ENCODE assay signal across 18 cellular contexts in the genomic region with DNA sequence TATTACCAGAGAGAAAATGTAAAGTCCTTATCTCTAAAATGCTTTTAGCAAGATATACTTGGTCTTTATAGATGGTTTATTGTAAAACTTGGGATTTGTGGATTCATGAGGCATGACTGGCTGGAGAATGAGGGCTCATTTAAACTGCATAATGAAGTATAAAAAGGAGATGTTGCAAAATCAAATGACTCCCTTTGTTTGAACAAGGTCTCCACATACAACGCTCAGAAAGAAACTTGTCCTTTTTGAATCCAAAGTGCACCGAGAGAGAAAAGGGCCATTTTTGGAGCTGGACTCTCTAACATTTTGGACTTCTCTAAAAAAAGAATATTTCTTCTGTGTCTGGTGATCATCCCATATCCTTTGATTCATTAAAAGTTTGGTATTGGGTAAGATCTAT. TPM values are rescaled to one million over a fixed set of nuclear protein-coding genes. Genes with fewer than 3 reads are reported as not detected.
DNase-seq lines count a peak whose midpoint lies in the region; ATAC-seq, FAIRE-seq and TF ChIP-seq lines count a peak whose summit lies in the region.
"Had no signal": no experiment of that assay in that cellular context is flagged by ENCODE, and none has a peak within 500 bp of the region (broad histone marks: within the 10 kb centered on the region; RNA-seq: fewer than 3 reads in every experiment).

No MANE protein-coding gene starts in this region.

- TF ChIP-seq CTCF in kidney (IDR thresholded peaks at IDR 0.05; ENCODE audit: borderline replicate concordance, extremely low read depth, insufficient read depth): no peak
- no peak for TF ChIP-seq CTCF in HepG2 (CRISPR knock-in tag; IDR thresholded peaks at IDR 0.05)
- TF ChIP-seq CTCF in mucosa of descending colon (IDR thresholded peaks at IDR 0.05): no peak
- no peak for TF ChIP-seq CTCF in breast epithelium (IDR thresholded peaks at IDR 0.05)

- no peak for DNase-seq in kidney
- DNase-seq in HepG2 (ENCODE audit: low spot score): peak; percentile 55
- DNase-seq in mucosa of descending colon: no peak
- DNase-seq in NCI-H2227 treated with DMSO at 0.1 percent for 48 hours (lab: John Stamatoyannopoulos, UW): no peak
- DNase-seq in DMS53 (lab: John Stamatoyannopoulos, UW): no peak
- DNase-seq in breast epithelium (ENCODE audit: low spot score in 2 of 2): no peak
- DNase-seq: AML-193; Caco-2; CD4-positive, alpha-beta T cell; DMS153; DMS79 treated with DMSO at 0.1 percent for 48 hours; GF-D8; HCEC 1CT had no signal

- no peak overlapping the region for H3K4me3 ChIP-seq in kidney (ENCODE audit: low read length in 2 of 2)
- H3K4me3 ChIP-seq in HepG2 (replicated peaks in 1 of 3; ENCODE audit: insufficient read depth in 1 of 3, low read depth in 2 of 3, low read length in 3 of 3): no peak overlapping the region
- no peak overlapping the region for H3K4me3 ChIP-seq in mucosa of descending colon
- no peak overlapping the region for H3K4me3 ChIP-seq in breast epithelium
- H3K4me3 ChIP-seq: GM23338 had no signal

- CTCF ChIA-PET in HepG2 (lab: Yijun Ruan, JAX; ENCODE audit: low intra/inter-chr PET ratio, low total read pairs): no interaction called here

- H2AFZ ChIP-seq in HepG2 (ENCODE audit: low read length): no peak overlapping the region
- H2AFZ ChIP-seq: GM23338 had no signal

- TF ChIP-seq EP300 in HepG2 (IDR thresholded peaks at IDR 0.05; ENCODE audit: low read depth in 2 of 2, low read length in 2 of 2) (no peak), HepG2 (CRISPR knock-in tag; IDR thresholded peaks at IDR 0.05; ENCODE audit: borderline replicate concordance) (no peak)

- H4K20me1 ChIP-seq in HepG2 (ENCODE audit: insufficient read depth, low read length): 0 out of 2 replicates have a peak, but pooled peaks cover 6% of the 10 kb centered on the region

- H3K4me2 ChIP-seq in HepG2 (ENCODE audit: low read depth, low read length): no peak overlapping the region
- H3K4me2 ChIP-seq: GM23338 had no signal

- H3K27ac ChIP-seq in kidney (ENCODE audit: low read depth in 2 of 2, low read length in 2 of 2): no peak overlapping the region
- H3K27ac ChIP-seq in HepG2 (ENCODE audit: extremely low read length, insufficient read depth, low read length): peak overlapping the region; percentile 40
- no peak overlapping the region for H3K27ac ChIP-seq in breast epithelium
- H3K27ac ChIP-seq: C4-2B had no signal

- TF ChIP-seq RAD21 in HepG2 (CRISPR knock-in tag; IDR thresholded peaks at IDR 0.05): no peak

- H3K4me1 ChIP-seq in kidney (ENCODE audit: control insufficient read depth in 1 of 2, insufficient read depth in 1 of 2, low read depth in 1 of 2, low read length in 2 of 2) (no peaks in the 10 kb centered on the region), HepG2 (ENCODE audit: insufficient read depth, low read length) (peaks cover 55% of the 10 kb centered on the region), mucosa of descending colon (ENCODE audit: low read depth) (no peaks in the 10 kb centered on the region), breast epithelium (no peaks in the 10 kb centered on the region)
- H3K4me1 ChIP-seq: Caco-2 had no signal

- H3K79me2 ChIP-seq in HepG2 (ENCODE audit: insufficient read depth, low read length): no peaks in the 10 kb centered on the region

- no peaks in the 10 kb centered on the region for H3K36me3 ChIP-seq in kidney (ENCODE audit: control insufficient read depth in 1 of 2, insufficient read depth in 2 of 2, low read length in 2 of 2)
- H3K36me3 ChIP-seq in HepG2 (replicated peaks in 1 of 2; ENCODE audit: control insufficient read depth in 1 of 2, insufficient read depth in 2 of 2, low read length in 2 of 2): peaks cover 0 to 1% of the 10 kb centered on the region in 2 experiments; a peak in 2 of 5 replicates
- no peaks in the 10 kb centered on the region for H3K36me3 ChIP-seq in mucosa of descending colon (ENCODE audit: low read depth)
- no peaks in the 10 kb centered on the region for H3K36me3 ChIP-seq in breast epithelium

- H3K27me3 ChIP-seq in HepG2 (ENCODE audit: control insufficient read depth in 1 of 2, insufficient read depth in 2 of 2, low read length in 2 of 2): no peaks in the 10 kb centered on the region
- H3K27me3 ChIP-seq in breast epithelium: peaks cover 0 to 8% of the 10 kb centered on the region in 2 donors

- intact Hi-C loops in kidney (cut with DNase I): no loop called here
- intact Hi-C loops in HepG2 (cut with micrococcal nuclease; ENCODE audit: unreplicated experiment): no loop called here
- intact Hi-C loops in mucosa of descending colon (cut with DNase I, micrococcal nuclease): no loop called here
- intact Hi-C loops in breast epithelium (cut with DNase I; ENCODE audit: low total_unique reads): no loop called here

- TF ChIP-seq POLR2A in HepG2 (IDR thresholded peaks at IDR 0.05; ENCODE audit: insufficient read depth in 1 of 2, low read depth in 2 of 2, low read length in 2 of 2): no peak
- no peak for TF ChIP-seq POLR2A in breast epithelium (IDR thresholded peaks at IDR 0.05)

- H3K9ac ChIP-seq in kidney (ENCODE audit: low read length in 2 of 2): no peak overlapping the region
- H3K9ac ChIP-seq in HepG2 (ENCODE audit: insufficient read depth, low read depth, low read length): no peak overlapping the region

- POLR2A ChIA-PET in HepG2 (lab: Yijun Ruan, JAX): no interaction called here

- in situ Hi-C loops in HepG2 (cut with HindIII; ENCODE audit: extremely low pct_ligation_motif_present, low pct_unique_long_range_greater_than_20kb): no loop called here

- peak; percentile 19 for FAIRE-seq in kidney (lab: Jason Lieb, UNC)
- FAIRE-seq in HepG2 (lab: Jason Lieb, UNC): peak; percentile 58
- FAIRE-seq: D721Med, H54, HTR-8/SVneo had no signal

- peak; percentile 3; the same call in 2 of the 3 replicates for ATAC-seq in HepG2
- ATAC-seq in mucosa of descending colon: peak; percentile 34
- ATAC-seq: GM23338 had no signal

- no TSS peak for BruUV-seq in HepG2 (replicated peaks; lab: Mats Ljungman, UMichigan)

- WGBS in HepG2 (ENCODE audit: low lambda C conversion rate): 6% methylated on average over 2 of the region's 2 CpGs

- H3K9me3 ChIP-seq in kidney (ENCODE audit: control insufficient read depth in 1 of 2, low read length in 2 of 2): no peaks in the 10 kb centered on the region
- no peaks in the 10 kb centered on the region for H3K9me3 ChIP-seq in HepG2 (ENCODE audit: low read length)
- no peaks in the 10 kb centered on the region for H3K9me3 ChIP-seq in mucosa of descending colon
- no peaks in the 10 kb centered on the region for H3K9me3 ChIP-seq in breast epithelium
- H3K9me3 ChIP-seq: Caco-2 had no signal

RNA-seq across cellular contexts. Expression of a gene that starts 7.7 kb away (rescaled TPM):
- total RNA-seq in kidney (104 TPM), HepG2 (2016; rRNA removed; fragmentation: Illumina TruSeq; extraction: Trizol) (82.7 and 124 TPM in 2 replicates), mucosa of descending colon (10 to 100 TPM; 42.2 to 78.0 (median 69.0) TPM), breast epithelium (10 to 100 TPM; 34.1 to 66.6 (median 52.4) TPM)
- polyA plus RNA-seq in kidney (ENCODE audit: insufficient read depth, low read depth, low replicate concordance) (29.4 TPM), HepG2 (2011; rRNA removed) (24.9 and 35.1 TPM in 2 replicates)
- 5.1 and 6.9 TPM in 2 replicates for total RNA-seq in HepG2 (2016; cell fraction: cytosol; rRNA removed; fragmentation: Illumina TruSeq; extraction: Trizol; ENCODE audit: low read depth)
- 79.6 and 135 TPM in 2 replicates for total RNA-seq in HepG2 (2016; cell fraction: insoluble cytoplasmic fraction; rRNA removed; fragmentation: Illumina TruSeq; extraction: Trizol)
- total RNA-seq in HepG2 (2016; cell fraction: membrane; rRNA removed; fragmentation: Illumina TruSeq; extraction: Trizol): 24.9 and 26.4 TPM in 2 replicates
- 38.4 and 40.2 TPM in 2 replicates for total RNA-seq in HepG2 (2016; cell fraction: nucleus; rRNA removed; fragmentation: Illumina TruSeq; extraction: Trizol)
- 7.5 and 14.6 TPM in 2 replicates for polyA plus RNA-seq in HepG2 (2011; cell fraction: cytosol; rRNA removed)
- polyA plus RNA-seq in HepG2 (2011; cell fraction: nucleus; rRNA removed): 7.1 and 9.1 TPM in 2 replicates
- 59.9 and 64.7 TPM in 2 replicates for polyA plus RNA-seq in HepG2 (2012)
- 11.9 and 14.1 TPM in 2 replicates for polyA plus RNA-seq in HepG2 (2016; cell fraction: cytosol; fragmentation: Illumina TruSeq; extraction: Trizol; ENCODE audit: low read depth)
- 199 and 224 TPM in 2 replicates for polyA plus RNA-seq in HepG2 (2016; cell fraction: insoluble cytoplasmic fraction; fragmentation: Illumina TruSeq; extraction: Trizol; ENCODE audit: low read depth)
- polyA plus RNA-seq in HepG2 (2016; cell fraction: membrane; fragmentation: Illumina TruSeq; extraction: Trizol; ENCODE audit: low read depth): 30.3 and 31.0 TPM in 2 replicates
- 76.8 and 77.3 TPM in 2 replicates for polyA plus RNA-seq in HepG2 (2016; cell fraction: nucleus; fragmentation: Illumina TruSeq; extraction: Trizol; ENCODE audit: insufficient read depth, low read depth)
- 14.2 and 14.3 TPM in 2 replicates for polyA minus RNA-seq in HepG2 (2011; rRNA and poly(A)+ RNA removed; ENCODE audit: low replicate concordance)
- polyA minus RNA-seq in HepG2 (2011; cell fraction: cytosol; rRNA and poly(A)+ RNA removed): 31.8 and 32.0 TPM in 2 replicates
- 24.5 and 26.0 TPM in 2 replicates for polyA minus RNA-seq in HepG2 (2011; cell fraction: nucleus; rRNA and poly(A)+ RNA removed)

RNA-seq across cellular contexts. Expression of a gene that starts 32.6 kb away (rescaled TPM):
- total RNA-seq in kidney: 0.76 TPM
- polyA plus RNA-seq in kidney (ENCODE audit: insufficient read depth, low read depth, low replicate concordance): 3.6 TPM
- 10.5 and 14.2 TPM in 2 replicates for total RNA-seq in HepG2 (2016; rRNA removed; fragmentation: Illumina TruSeq; extraction: Trizol)
- 1.6 and 1.7 TPM in 2 replicates for total RNA-seq in HepG2 (2016; cell fraction: cytosol; rRNA removed; fragmentation: Illumina TruSeq; extraction: Trizol; ENCODE audit: low read depth)
- total RNA-seq in HepG2 (2016; cell fraction: insoluble cytoplasmic fraction; rRNA removed; fragmentation: Illumina TruSeq; extraction: Trizol): 10.8 and 14.2 TPM in 2 replicates
- total RNA-seq in HepG2 (2016; cell fraction: membrane; rRNA removed; fragmentation: Illumina TruSeq; extraction: Trizol): 4.6 and 5.0 TPM in 2 replicates
- total RNA-seq in HepG2 (2016; cell fraction: nucleus; rRNA removed; fragmentation: Illumina TruSeq; extraction: Trizol): 6.9 and 9.9 TPM in 2 replicates
- polyA plus RNA-seq in HepG2 (2011; rRNA removed): 7.2 and 9.6 TPM in 2 replicates
- polyA plus RNA-seq in HepG2 (2011; cell fraction: cytosol; rRNA removed): 5.8 and 5.9 TPM in 2 replicates
- polyA plus RNA-seq in HepG2 (2011; cell fraction: nucleus; rRNA removed): 8.1 and 8.2 TPM in 2 replicates
- 7.2 and 8.2 TPM in 2 replicates for polyA plus RNA-seq in HepG2 (2012)
- 1.3 and 1.5 TPM in 2 replicates for polyA plus RNA-seq in HepG2 (2016; cell fraction: cytosol; fragmentation: Illumina TruSeq; extraction: Trizol; ENCODE audit: low read depth)
- 15.0 and 15.7 TPM in 2 replicates for polyA plus RNA-seq in HepG2 (2016; cell fraction: insoluble cytoplasmic fraction; fragmentation: Illumina TruSeq; extraction: Trizol; ENCODE audit: low read depth)
- 3.5 and 4.2 TPM in 2 replicates for polyA plus RNA-seq in HepG2 (2016; cell fraction: membrane; fragmentation: Illumina TruSeq; extraction: Trizol; ENCODE audit: low read depth)
- polyA plus RNA-seq in HepG2 (2016; cell fraction: nucleus; fragmentation: Illumina TruSeq; extraction: Trizol; ENCODE audit: insufficient read depth, low read depth): 17.4 and 18.7 TPM in 2 replicates
- polyA minus RNA-seq in HepG2 (2011; rRNA and poly(A)+ RNA removed; ENCODE audit: low replicate concordance): 0.07 and 4.4 TPM in 2 replicates
- polyA minus RNA-seq in HepG2 (2011; cell fraction: cytosol; rRNA and poly(A)+ RNA removed): 5.4 and 6.0 TPM in 2 replicates
- 3.7 and 5.6 TPM in 2 replicates for polyA minus RNA-seq in HepG2 (2011; cell fraction: nucleus; rRNA and poly(A)+ RNA removed)
- total RNA-seq in mucosa of descending colon: 1 to 10 TPM; 1.2 to 1.7 (median 1.5) TPM
- 1 to 10 TPM in 2 of 3 donors, under 1 TPM in 1; 0.48 to 2.2 (median 1.3) TPM for total RNA-seq in breast epithelium
